Comparison of ENCODE assay signal across 8 cellular contexts in the genomic region with DNA sequence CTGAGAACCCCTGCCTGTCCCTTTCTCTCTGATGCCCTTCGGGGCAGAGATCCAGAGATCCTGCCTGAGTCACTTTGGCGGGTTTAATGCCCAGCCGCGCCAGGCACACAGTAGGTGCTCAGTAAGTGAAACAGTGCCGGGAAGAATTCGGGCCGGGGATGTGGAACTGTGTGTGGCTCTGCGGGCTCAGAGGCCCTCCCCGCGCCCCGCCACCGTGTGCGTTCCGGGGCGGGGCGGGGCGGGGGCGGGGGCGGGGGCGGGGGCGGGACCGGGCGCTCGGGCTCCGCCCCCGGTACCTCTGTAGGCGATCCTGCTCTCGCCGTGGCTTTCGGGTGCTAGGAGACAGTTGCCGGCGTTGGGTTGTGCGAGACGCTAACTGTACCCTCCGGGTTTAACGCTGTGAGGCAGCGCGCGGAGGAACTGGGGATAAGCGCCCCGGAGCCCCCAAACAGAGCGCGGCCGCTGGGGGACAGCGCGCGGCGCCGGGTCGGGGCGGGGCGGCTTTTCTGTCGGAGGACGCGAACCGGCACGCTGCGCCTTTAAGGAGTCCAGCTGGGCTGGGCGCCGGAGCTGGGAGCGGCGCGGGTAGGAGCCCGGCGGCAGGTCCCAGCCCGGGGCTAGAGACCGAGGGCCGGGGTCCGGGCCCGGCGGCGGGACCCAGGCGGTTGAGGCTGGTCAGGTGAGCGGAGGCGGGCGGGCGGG. TPM values are rescaled to one million over a fixed set of nuclear protein-coding genes. Genes with fewer than 3 reads are reported as not detected.
DNase-seq lines count a peak whose midpoint lies in the region; ATAC-seq and TF ChIP-seq lines count a peak whose summit lies in the region.

A gene with protein sequence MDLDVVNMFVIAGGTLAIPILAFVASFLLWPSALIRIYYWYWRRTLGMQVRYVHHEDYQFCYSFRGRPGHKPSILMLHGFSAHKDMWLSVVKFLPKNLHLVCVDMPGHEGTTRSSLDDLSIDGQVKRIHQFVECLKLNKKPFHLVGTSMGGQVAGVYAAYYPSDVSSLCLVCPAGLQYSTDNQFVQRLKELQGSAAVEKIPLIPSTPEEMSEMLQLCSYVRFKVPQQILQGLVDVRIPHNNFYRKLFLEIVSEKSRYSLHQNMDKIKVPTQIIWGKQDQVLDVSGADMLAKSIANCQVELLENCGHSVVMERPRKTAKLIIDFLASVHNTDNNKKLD (plus strand): TSS at position 555 of the 702 bp plus-strand sequence. CDS start 18,795 bp downstream, outside the sequence.

- peak; percentile 80 for ATAC-seq in GM19397 (IDR thresholded peaks at IDR 0.05; ENCODE audit: unreplicated experiment)
- peak; percentile 50 for ATAC-seq in HG03565 (IDR thresholded peaks at IDR 0.05; ENCODE audit: unreplicated experiment)
- ATAC-seq in foreskin keratinocyte = peak; percentile 73

- no peaks in the 10 kb centered on the region for H3K9me3 ChIP-seq in neuron (ENCODE audit: low read length)

- TF ChIP-seq CTCF in foreskin keratinocyte (conservative IDR thresholded peaks at IDR 0.05) (peak; percentile 71), subcutaneous adipose tissue (IDR thresholded peaks at IDR 0.05; ENCODE audit: low read depth) (no peak)

- H3K36me3 ChIP-seq in neuron (ENCODE audit: insufficient read depth, low read length) = no peaks in the 10 kb centered on the region

- peaks cover 8% of the 10 kb centered on the region for H3K4me1 ChIP-seq in foreskin keratinocyte
- H3K4me1 ChIP-seq in neuron (ENCODE audit: insufficient read depth, low read length) = peaks cover 11% of the 10 kb centered on the region

- DNase-seq in COLO829 (ENCODE audit: low spot score) = peak; percentile 69
- peak; percentile 77 for DNase-seq in RPMI7951 (ENCODE audit: low read depth)
- DNase-seq in activated effector memory CD4-positive, alpha-beta T cell treated with anti-CD3 and anti-CD28 coated beads, Interleukin-2, amount 50 U/mL, for 16 hours = peak; percentile 94
- peak; percentile 42 to 66 for DNase-seq in foreskin keratinocyte

- peak within 1 kb of the TSS; percentile 79 for H3K27ac ChIP-seq in foreskin keratinocyte

- H2AFZ ChIP-seq in neuron (ENCODE audit: low read depth, low read length) = peak within 1 kb of the TSS; percentile 100

- H3K4me3 ChIP-seq in neuron (ENCODE audit: low read length) = peak within 1 kb of the TSS; percentile 89

- H3K27me3 ChIP-seq in foreskin keratinocyte (no peaks in the 10 kb centered on the region), neuron (ENCODE audit: insufficient read depth, low read length) (peaks cover 44% of the 10 kb centered on the region)

RNA-seq across cellular contexts. Expression of the gene that starts here (rescaled TPM):
- total RNA-seq in RPMI7951 (2014; rRNA removed; shearing (Covaris generic)) = 19.5 and 20.1 TPM in 2 replicates
- total RNA-seq in foreskin keratinocyte = 7.4 and 8.5 TPM in 2 replicates
- 3.9 and 6.3 TPM in 2 replicates for polyA plus RNA-seq in foreskin keratinocyte
- total RNA-seq in subcutaneous adipose tissue = 10 to 100 TPM; 19.4 to 29.2 (median 28.6) TPM

Comparison
In these comparisons a context has a peak if more than half of its experiments do, and no peak if none do; other contexts are left out.
1. Peak in every context shown above with its lines: DNase-seq, ATAC-seq, H3K4me3 ChIP-seq and H3K27ac ChIP-seq.